Comparison of ENCODE assay signal across 2 cellular contexts in the genomic region with DNA sequence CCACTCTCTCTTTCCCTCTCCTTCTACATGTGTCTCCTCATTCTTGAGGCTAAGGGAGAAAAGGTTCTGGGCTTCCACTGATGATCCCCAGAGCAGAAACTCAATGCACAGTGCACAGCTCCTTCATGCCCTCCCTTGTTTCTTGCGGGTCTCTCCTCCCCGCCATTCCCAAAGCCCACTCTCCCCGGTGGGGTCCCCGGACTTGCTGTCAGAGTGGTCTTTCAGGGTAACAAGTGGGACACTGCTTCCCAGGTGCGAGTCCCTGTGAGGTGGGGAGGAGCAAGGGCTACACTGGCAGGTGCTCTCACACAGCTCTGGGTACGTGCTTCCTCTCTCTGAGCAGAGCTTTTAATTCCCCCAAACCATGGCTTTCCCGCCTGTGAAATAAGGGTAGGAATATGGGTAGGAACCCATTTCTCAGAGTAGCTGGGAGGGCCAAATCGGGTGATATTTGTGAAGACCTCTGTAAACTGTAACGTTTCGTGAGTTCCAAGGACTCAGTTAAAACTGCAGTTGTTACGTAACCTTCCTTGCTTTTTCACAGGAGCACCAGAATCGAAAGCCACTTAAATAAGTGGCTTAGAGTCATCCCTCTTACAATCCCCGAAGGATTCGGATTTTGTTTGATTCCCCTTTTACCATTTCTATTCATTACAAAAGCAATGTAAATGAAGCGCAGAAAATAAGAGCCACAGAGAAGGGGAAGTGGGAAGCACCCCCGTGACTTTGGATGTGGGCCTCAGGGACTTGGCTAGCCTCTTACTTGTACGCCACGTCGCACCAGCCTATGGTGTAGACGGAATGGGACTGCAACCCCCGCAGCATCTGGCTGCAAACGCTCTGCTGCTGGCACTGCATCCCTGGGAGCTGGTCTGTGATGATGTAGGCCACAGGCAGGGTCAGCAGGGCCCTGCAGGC.
TF ChIP-seq lines count a peak whose summit lies in the region.

No MANE protein-coding gene starts in this region.

TF ChIP-seq in IMR-90, 13 proteins besides CTCF, POLR2A, EP300 and RAD21:
- TF ChIP-seq CHD1 (IDR thresholded peaks at IDR 0.05; ENCODE audit: low read depth, low read length), result no peak
- TF ChIP-seq CEBPB (IDR thresholded peaks at IDR 0.05; ENCODE audit: low read depth, low read length), result 0 out of 2 replicates have a peak, but pooled peaks have one; percentile 26
TF ChIP-seq in IMR-90: peak in this region for 1.

TF ChIP-seq in H1, 55 proteins besides CTCF, POLR2A, EP300 and RAD21:
- TF ChIP-seq RFX5 (IDR thresholded peaks at IDR 0.05; ENCODE audit: borderline replicate concordance, low read depth, low read length), result no peak
- TF ChIP-seq BACH1 (IDR thresholded peaks at IDR 0.05; ENCODE audit: low read length), result no peak
- no peak for TF ChIP-seq SP1 (IDR thresholded peaks at IDR 0.05; ENCODE audit: low read depth, low read length)
- no peak for TF ChIP-seq SP2 (IDR thresholded peaks at IDR 0.05; ENCODE audit: low read length)
- TF ChIP-seq NRF1 (IDR thresholded peaks at IDR 0.05; ENCODE audit: low read depth, low read length), result no peak
- TF ChIP-seq NANOG (IDR thresholded peaks at IDR 0.05; ENCODE audit: insufficient read depth, low read depth, low read length, poor library complexity, severe bottlenecking), result no peak
- no peak for TF ChIP-seq SIRT6 (IDR thresholded peaks at IDR 0.05; ENCODE audit: low read length)
- no peak for TF ChIP-seq ATF2 (IDR thresholded peaks at IDR 0.05; ENCODE audit: low read length)
- TF ChIP-seq, protein P1, sequence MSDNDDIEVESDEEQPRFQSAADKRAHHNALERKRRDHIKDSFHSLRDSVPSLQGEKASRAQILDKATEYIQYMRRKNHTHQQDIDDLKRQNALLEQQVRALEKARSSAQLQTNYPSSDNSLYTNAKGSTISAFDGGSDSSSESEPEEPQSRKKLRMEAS (IDR thresholded peaks at IDR 0.05), result no peak
- no peak for TF ChIP-seq PHF8 (conservative IDR thresholded peaks at IDR 0.05; ENCODE audit: low read depth, low read length)
- TF ChIP-seq CHD7 (IDR thresholded peaks at IDR 0.05; ENCODE audit: insufficient replicate concordance, low read length), result no peak
- TF ChIP-seq USF2 (IDR thresholded peaks at IDR 0.05; ENCODE audit: low read length), result no peak
- TF ChIP-seq E2F6 (IDR thresholded peaks at IDR 0.05), result no peak
- no peak for TF ChIP-seq ASH2L (IDR thresholded peaks at IDR 0.05; ENCODE audit: low read length)
- no peak for TF ChIP-seq GABPA (IDR thresholded peaks at IDR 0.05; ENCODE audit: borderline replicate concordance, insufficient read depth, low read length)
- TF ChIP-seq JUND (IDR thresholded peaks at IDR 0.05; ENCODE audit: low read length), result no peak
- no peak for TF ChIP-seq EZH2 (IDR thresholded peaks at IDR 0.05; ENCODE audit: low read depth, low read length, severe bottlenecking)
